ENCODE assay signal across 8 cellular contexts in genomic region chr13:43085545-43085944, GRCh38.
A peak's percentile ranks its signal among the peaks of the same experiment; 100 is the strongest.
DNase-seq lines count a peak whose midpoint lies in the region; ATAC-seq, FAIRE-seq and TF ChIP-seq lines count a peak whose summit lies in the region.

No MANE protein-coding gene starts in this region.

- TF ChIP-seq POLR2A in Peyer's patch (IDR thresholded peaks at IDR 0.05) (no peak), tibial nerve (IDR thresholded peaks at IDR 0.05) (no peak)

- no peak overlapping the region for H3K27ac ChIP-seq in A673 (ENCODE audit: low read depth, low read length, poor library complexity, severe bottlenecking)
- no peak overlapping the region for H3K27ac ChIP-seq in Peyer's patch
- H3K27ac ChIP-seq in foreskin keratinocyte, result no peak overlapping the region
- no peak overlapping the region for H3K27ac ChIP-seq in tibial nerve

- H3K4me1 ChIP-seq in A673 (ENCODE audit: insufficient read depth, low read length, poor library complexity, severe bottlenecking), result no peaks in the 10 kb centered on the region
- peaks cover 0 to 11% (median 0%) of the 10 kb centered on the region in 4 donors for H3K4me1 ChIP-seq in Peyer's patch
- no peaks in the 10 kb centered on the region for H3K4me1 ChIP-seq in foreskin keratinocyte
- peaks cover 0 to 8% (median 0%) of the 10 kb centered on the region in 4 donors for H3K4me1 ChIP-seq in tibial nerve

- no TSS peak for BruUV-seq in A673 (replicated peaks; lab: Mats Ljungman, UMichigan)

- H3K27me3 ChIP-seq in A673 (replicated peaks; ENCODE audit: insufficient read depth, low read depth, low read length, poor library complexity) (no peaks in the 10 kb centered on the region), Peyer's patch (no peaks in the 10 kb centered on the region), foreskin keratinocyte (no peaks in the 10 kb centered on the region), tibial nerve (no peaks in the 10 kb centered on the region)

- H3K36me3 ChIP-seq in A673 (ENCODE audit: insufficient read depth, low read length, poor library complexity, severe bottlenecking), result no peaks in the 10 kb centered on the region
- peaks cover 0 to 8% (median 0%) of the 10 kb centered on the region in 3 donors for H3K36me3 ChIP-seq in Peyer's patch
- peaks cover 0 to 23% (median 0%) of the 10 kb centered on the region in 3 donors for H3K36me3 ChIP-seq in tibial nerve

- no peak for TF ChIP-seq EP300 in tibial nerve (IDR thresholded peaks at IDR 0.05)

- H3K4me3 ChIP-seq in A673 (ENCODE audit: low read depth, low read length, poor library complexity, severe bottlenecking), result no peak overlapping the region
- no peak overlapping the region for H3K4me3 ChIP-seq in Peyer's patch
- no peak overlapping the region for H3K4me3 ChIP-seq in tibial nerve

- POLR2A ChIA-PET in A673 (lab: Charles Lee; ENCODE audit: low non-redundant PET), result no interaction called here

- TF ChIP-seq CTCF in A673 (conservative IDR thresholded peaks at IDR 0.05; ENCODE audit: low read depth, low read length), result peak; percentile 62
- TF ChIP-seq CTCF in Peyer's patch (IDR thresholded peaks at IDR 0.05), result peak; percentile 61 to 86 (median 67)
- TF ChIP-seq CTCF in foreskin keratinocyte (conservative IDR thresholded peaks at IDR 0.05), result peak; percentile 73
- peak; percentile 40 to 68 (median 51) for TF ChIP-seq CTCF in tibial nerve (IDR thresholded peaks at IDR 0.05)

- H3K9me3 ChIP-seq in A673 (ENCODE audit: low read depth, low read length, poor library complexity, severe bottlenecking) (no peaks in the 10 kb centered on the region), Peyer's patch (no peaks in the 10 kb centered on the region), tibial nerve (no peaks in the 10 kb centered on the region)

- peak; percentile 40 for DNase-seq in A673 (ENCODE audit: low spot score)
- DNase-seq in GM18507 (ENCODE audit: extremely low spot score, insufficient read length, low read depth), result no peak
- DNase-seq in Peyer's patch, result no peak
- peak in 1 of 2 donors; percentile 17 for DNase-seq in foreskin keratinocyte
- DNase-seq in tibial nerve (ENCODE audit: low spot score in 2 of 2), result no peak
- DNase-seq in NCI-H526 treated with DMSO at 0.1 percent for 48 hours (lab: John Stamatoyannopoulos, UW), result no peak
- no peak for DNase-seq in nucleus accumbens (lab: John Stamatoyannopoulos, UW)

- WGBS in tibial nerve, 2 donors, result 92 to 96% methylated on average over 1 of the region's 1 CpG

- intact Hi-C loops in A673 (cut with micrococcal nuclease; ENCODE audit: unreplicated experiment), result loop anchor here (1.0 to 5.0 kb wide), 3 partner anchors 216 to 792 kb away; partner anchors contain the start of genes CCDC122 and LACC1

- ATAC-seq in foreskin keratinocyte (no peak), HG03432 (IDR thresholded peaks at IDR 0.05; ENCODE audit: unreplicated experiment) (no peak)

- FAIRE-seq in GM18507 (lab: Jason Lieb, UNC), result peak; percentile 64

- CTCF ChIA-PET in A673 (lab: Charles Lee), result interaction anchor here (0.7 kb wide), 1 partner anchor 702 kb away, joined by 6 read pairs; the partner anchor contains the start of gene ENOX1
